12 cellular contexts compared by ENCODE assay signal in genomic region chr2:222960126-222960525, GRCh38.
DNase-seq lines count a peak whose midpoint lies in the region; ATAC-seq and TF ChIP-seq lines count a peak whose summit lies in the region.
"Had no signal": no experiment of that assay in that cellular context is flagged by ENCODE, and none has a peak within 500 bp of the region (broad histone marks: within the 10 kb centered on the region; RNA-seq: fewer than 3 reads in every experiment).

No MANE protein-coding gene starts in this region.

- intact Hi-C loops in esophagus squamous epithelium (cut with DNase I) = no loop called here

- ATAC-seq in GM19463 (IDR thresholded peaks at IDR 0.05; ENCODE audit: unreplicated experiment) = peak; percentile 96
- peak; percentile 95 for ATAC-seq in HG03432 (IDR thresholded peaks at IDR 0.05; ENCODE audit: unreplicated experiment)
- no peak for ATAC-seq in HG03159 (IDR thresholded peaks at IDR 0.05; ENCODE audit: unreplicated experiment)

- DNase-seq in CD1c-positive myeloid dendritic cell (ENCODE audit: extremely low spot score) = peak; percentile 43
- DNase-seq in choroid plexus epithelial cell (ENCODE audit: low read depth) = peak; percentile 52
- no peak for DNase-seq in NCI-H187 treated with DMSO at 0.1 percent for 48 hours (lab: John Stamatoyannopoulos, UW)
- no peak for DNase-seq in esophagus squamous epithelium (lab: John Stamatoyannopoulos, UW)
- no peak for DNase-seq in 8988T
- DNase-seq: CD4-positive, alpha-beta T cell; SHP77 had no signal

- TF ChIP-seq CTCF in choroid plexus epithelial cell (conservative IDR thresholded peaks at IDR 0.05; ENCODE audit: low read depth, low read length) (no peak), esophagus squamous epithelium (IDR thresholded peaks at IDR 0.05) (no peak)

- H3K27ac ChIP-seq in esophagus squamous epithelium = no peak overlapping the region
- H3K27ac ChIP-seq: thoracic aorta had no signal

- no peaks in the 10 kb centered on the region for H3K4me1 ChIP-seq in esophagus squamous epithelium

- H3K9me3 ChIP-seq in esophagus squamous epithelium = no peaks in the 10 kb centered on the region
- H3K9me3 ChIP-seq: thoracic aorta had no signal

- TF ChIP-seq POLR2A in esophagus squamous epithelium (IDR thresholded peaks at IDR 0.05) = no peak

- H3K27me3 ChIP-seq in esophagus squamous epithelium = peaks cover 0 to 6% (median 0%) of the 10 kb centered on the region in 4 donors

- no peaks in the 10 kb centered on the region for H3K36me3 ChIP-seq in esophagus squamous epithelium
- H3K36me3 ChIP-seq: thoracic aorta had no signal

- no peak overlapping the region for H3K4me3 ChIP-seq in choroid plexus epithelial cell (ENCODE audit: low read depth, low read length)
- H3K4me3 ChIP-seq in esophagus squamous epithelium = no peak overlapping the region
- H3K4me3 ChIP-seq: lung, thoracic aorta had no signal

- WGBS in esophagus squamous epithelium, 2 donors = 65 to 67% methylated on average over 6 of the region's 6 CpGs

Comparison
In these comparisons a context has a peak if more than half of its experiments do, and no peak if none do; other contexts are left out.
1. DNase-seq: peak in CD1c-positive myeloid dendritic cell (single experiment) and choroid plexus epithelial cell (single experiment); none in NCI-H187 treated with DMSO at 0.1 percent for 48 hours (single experiment), esophagus squamous epithelium (single experiment) and 8988T (single experiment).